In the genomic region with DNA sequence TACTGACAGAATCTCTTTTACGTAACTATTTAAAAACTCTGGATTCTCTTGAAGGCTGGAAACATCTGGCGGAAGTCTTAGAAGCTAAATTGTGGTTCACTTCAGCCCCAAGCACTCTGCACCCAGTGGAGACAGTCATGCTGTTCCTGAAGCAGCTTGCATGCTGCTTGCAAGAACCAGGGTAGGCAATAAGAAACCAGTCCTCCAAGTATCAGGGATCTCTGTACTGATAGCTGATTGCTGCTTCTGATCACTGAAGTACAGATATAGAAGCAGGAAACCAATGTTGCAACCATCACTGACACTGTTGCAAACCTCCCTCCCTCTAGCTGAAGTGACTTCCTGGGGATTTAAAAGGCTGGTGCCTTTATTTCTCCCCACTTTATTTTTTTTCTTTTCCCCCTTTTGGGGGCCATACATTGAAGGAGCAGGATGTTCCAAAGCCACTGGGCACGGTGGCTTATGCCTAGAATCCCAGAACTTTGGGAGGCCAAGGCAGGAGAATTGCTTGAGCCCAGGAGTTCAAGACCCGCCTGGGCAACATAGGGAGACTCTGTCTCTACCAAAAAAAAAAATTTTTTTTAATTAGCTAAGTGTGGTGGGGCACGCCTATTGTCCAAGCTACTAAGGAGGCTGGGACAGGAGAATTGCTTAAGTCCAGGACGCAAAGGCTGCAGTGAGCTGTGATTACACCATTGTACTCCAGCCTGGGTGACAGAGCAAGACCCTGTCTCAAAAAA, we compare ENCODE assay signal across 12 cellular contexts.
A peak's percentile ranks its signal among the peaks of the same experiment; 100 is the strongest.
DNase-seq lines count a peak whose midpoint lies in the region; ATAC-seq and TF ChIP-seq lines count a peak whose summit lies in the region.
"Had no signal": no experiment of that assay in that cellular context is flagged by ENCODE, and none has a peak within 500 bp of the region (broad histone marks: within the 10 kb centered on the region; RNA-seq: fewer than 3 reads in every experiment).

No MANE protein-coding gene starts in this region.

- ATAC-seq in GM21737 (IDR thresholded peaks at IDR 0.05; ENCODE audit: unreplicated experiment) (peak; percentile 65), GM21723 (IDR thresholded peaks at IDR 0.05; ENCODE audit: unreplicated experiment) (no peak), HG03432 (IDR thresholded peaks at IDR 0.05; ENCODE audit: unreplicated experiment) (no peak)
- ATAC-seq: K562, psoas muscle had no signal

- POLR2A ChIA-PET in RWPE1 (lab: Yijun Ruan, JAX; ENCODE audit: low non-redundant PET) = interaction anchor here (0.7 kb wide), 1 partner anchor 520 kb away, joined by 6 read pairs; no protein-coding TSS in a partner anchor

- TF ChIP-seq CTCF in RWPE1 (conservative IDR thresholded peaks at IDR 0.05; ENCODE audit: low read depth) = no peak

- H3K9ac ChIP-seq in SK-N-MC (ENCODE audit: insufficient read length) = no peak overlapping the region

- H3K27ac ChIP-seq in SK-N-MC (peak overlapping the region; percentile 67), RWPE1 (no peak overlapping the region)
- H3K27ac ChIP-seq: coronary artery, psoas muscle had no signal

- CTCF ChIA-PET in RWPE1 (lab: Yijun Ruan, JAX) = interaction anchor here (0.6 kb wide), 1 partner anchor 101 kb away, joined by 4 read pairs; no protein-coding TSS in a partner anchor

- H3K9me3 ChIP-seq in SK-N-MC (ENCODE audit: low read depth, low read length) = no peaks in the 10 kb centered on the region
- H3K9me3 ChIP-seq: psoas muscle had no signal

- H3K36me3 ChIP-seq in SK-N-MC (ENCODE audit: insufficient read depth, low read length) = no peaks in the 10 kb centered on the region

- no peak overlapping the region for H3K4me3 ChIP-seq in SK-N-MC
- H3K4me3 ChIP-seq: coronary artery, K562, psoas muscle had no signal

- DNase-seq in GDM1 (lab: John Stamatoyannopoulos, UW) = peak; percentile 90
- peak; percentile 52 for DNase-seq in SK-N-MC (ENCODE audit: low read depth, low spot score)
- peak; percentile 75 for DNase-seq in medulla oblongata (ENCODE audit: extremely low spot score)
- DNase-seq in NCI-H1092 treated with DMSO at 0.1 percent for 48 hours (lab: John Stamatoyannopoulos, UW) = no peak
- DNase-seq in RWPE1 (ENCODE audit: low spot score) = no peak
- DNase-seq: HCEC 1CT, psoas muscle had no signal

Comparison
In these comparisons a context has a peak if more than half of its experiments do, and no peak if none do; other contexts are left out.
1. DNase-seq: peak in GDM1 (single experiment), SK-N-MC (single experiment) and medulla oblongata (single experiment); none in NCI-H1092 treated with DMSO at 0.1 percent for 48 hours (single experiment) and RWPE1 (single experiment).